Comparison of ENCODE assay signal across 9 cellular contexts in the genomic region with DNA sequence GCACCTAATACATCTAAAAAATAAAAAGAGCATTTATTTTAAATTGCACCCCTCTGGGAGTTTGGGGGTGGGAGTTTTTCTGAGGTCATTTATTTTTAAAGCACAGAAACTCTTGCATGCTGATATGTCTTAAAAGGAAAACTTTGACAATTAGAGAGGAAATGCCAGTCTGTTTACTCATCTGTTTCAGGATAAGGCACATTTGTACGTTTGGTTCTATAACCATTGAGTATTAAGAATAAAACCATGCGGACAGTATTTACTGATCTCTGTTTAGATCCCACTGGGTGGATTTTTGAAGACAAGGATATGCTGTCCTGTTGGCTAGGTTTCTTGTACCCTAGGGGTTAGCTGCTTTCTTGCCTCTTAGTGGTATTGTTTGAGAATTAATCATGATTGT.
A peak's percentile ranks its signal among the peaks of the same experiment; 100 is the strongest.
DNase-seq lines count a peak whose midpoint lies in the region; TF ChIP-seq lines count a peak whose summit lies in the region.
"Had no signal": no experiment of that assay in that cellular context is flagged by ENCODE, and none has a peak within 500 bp of the region (broad histone marks: within the 10 kb centered on the region; RNA-seq: fewer than 3 reads in every experiment).

No MANE protein-coding gene starts in this region.

- POLR2A ChIA-PET in activated CD4-positive, alpha-beta memory T cell treated with anti-CD3 and anti-CD28 coated beads, Interleukin-2, amount 10 ng/mL, durations not matched to agents 7 days and 5 days (lab: Charles Lee) = no interaction called here
- POLR2A ChIA-PET in activated CD4-positive, alpha-beta memory T cell treated with anti-CD3 and anti-CD28 coated beads for 36 hours (lab: Charles Lee) = no interaction called here
- POLR2A ChIA-PET in Caco-2 (lab: Charles Lee) = no interaction called here

- H3K4me1 ChIP-seq in thymus (ENCODE audit: control insufficient read depth, insufficient read depth, low read length) (peaks cover 47% of the 10 kb centered on the region), Caco-2 (peaks cover 7% of the 10 kb centered on the region; the same call in 1 of the 2 replicates), testis (peaks cover 29% of the 10 kb centered on the region)

- no peaks in the 10 kb centered on the region for H3K27me3 ChIP-seq in thymus (ENCODE audit: control insufficient read depth, insufficient read depth)
- no peaks in the 10 kb centered on the region for H3K27me3 ChIP-seq in Caco-2 (replicated peaks; ENCODE audit: control insufficient read depth, insufficient read depth, low read length)
- no peaks in the 10 kb centered on the region for H3K27me3 ChIP-seq in testis

- H3K27ac ChIP-seq in thymus (ENCODE audit: low read depth) (peak overlapping the region; percentile 75), testis (peak overlapping the region in 1 of 2 donors; percentile 70)

- CTCF ChIA-PET in activated CD4-positive, alpha-beta memory T cell treated with anti-CD3 and anti-CD28 coated beads, Interleukin-2, amount 10 ng/mL, durations not matched to agents 7 days and 5 days (lab: Charles Lee) = interaction anchor here (0.7 to 1.5 kb wide), 2 partner anchors 28 to 294 kb away, joined by 4 to 5 read pairs; no protein-coding TSS in a partner anchor
- CTCF ChIA-PET in activated CD4-positive, alpha-beta memory T cell treated with anti-CD3 and anti-CD28 coated beads for 36 hours (lab: Charles Lee) = interaction anchor here (1.2 kb wide), 1 partner anchor 27 kb away, joined by 3 read pairs; no protein-coding TSS in a partner anchor
- CTCF ChIA-PET in Caco-2 (lab: Charles Lee) = interaction anchor here (1.2 kb wide), 1 partner anchor 55 kb away, joined by 3 read pairs; no protein-coding TSS in a partner anchor

- BruUV-seq in Caco-2 (replicated peaks; lab: Mats Ljungman, UMichigan) = no TSS peak

- WGBS in thymus = 60% methylated on average over 2 of the region's 2 CpGs
- WGBS in testis, 2 donors = 20 to 45% methylated on average over 2 of the region's 2 CpGs

- peaks cover 1% of the 10 kb centered on the region for H3K36me3 Mint-ChIP-seq in activated CD4-positive, alpha-beta memory T cell treated with anti-CD3 and anti-CD28 coated beads, Interleukin-2, amount 10 ng/mL, durations not matched to agents 7 days and 5 days (ENCODE audit: low read depth)
- peaks cover 2% of the 10 kb centered on the region for H3K36me3 Mint-ChIP-seq in activated CD4-positive, alpha-beta memory T cell treated with anti-CD3 and anti-CD28 coated beads for 36 hours
- H3K36me3 Mint-ChIP-seq in immature natural killer cell (peaks cover 2 to 5% (median 4%) of the 10 kb centered on the region in 3 donors), Caco-2 (ENCODE audit: insufficient read depth, unreplicated experiment) (peaks cover 28% of the 10 kb centered on the region)

- DNase-seq in activated CD4-positive, alpha-beta memory T cell treated with anti-CD3 and anti-CD28 coated beads, Interleukin-2, amount 10 ng/mL, durations not matched to agents 7 days and 5 days = no peak
- DNase-seq in activated CD4-positive, alpha-beta memory T cell treated with anti-CD3 and anti-CD28 coated beads for 36 hours = no peak
- DNase-seq in amniotic stem cell (lab: John Stamatoyannopoulos, UW) = peak; percentile 62
- no peak for DNase-seq in immature natural killer cell
- no peak for DNase-seq in Caco-2
- DNase-seq in cerebellar nuclear complex (lab: John Stamatoyannopoulos, UW) = no peak
- no peak for DNase-seq in testis
- DNase-seq: activated T-cell treated with anti-CD3 and anti-CD28 coated beads, Interleukin-2, amount 50 U/mL, for 48 hours had no signal

- no peak overlapping the region for H3K4me3 Mint-ChIP-seq in activated CD4-positive, alpha-beta memory T cell treated with anti-CD3 and anti-CD28 coated beads, Interleukin-2, amount 10 ng/mL, durations not matched to agents 7 days and 5 days
- no peak overlapping the region for H3K4me3 Mint-ChIP-seq in activated CD4-positive, alpha-beta memory T cell treated with anti-CD3 and anti-CD28 coated beads for 36 hours
- H3K4me3 Mint-ChIP-seq in immature natural killer cell = peak overlapping the region in 3 of 5 donors; percentile 33 to 55 (median 53)
- no peak overlapping the region for H3K4me3 Mint-ChIP-seq in Caco-2 (ENCODE audit: unreplicated experiment)

- TF ChIP-seq CTCF in Caco-2 (IDR thresholded peaks at IDR 0.05; ENCODE audit: insufficient read depth in 1 of 2, low read depth in 1 of 2, low read length in 1 of 2, severe bottlenecking in 1 of 2, unreplicated experiment in 1 of 2) = no peak
- TF ChIP-seq CTCF in testis (IDR thresholded peaks at IDR 0.05) = no peak

- intact Hi-C loops in activated CD4-positive, alpha-beta memory T cell treated with anti-CD3 and anti-CD28 coated beads for 36 hours (cut with micrococcal nuclease) = loop anchor here (10.0 kb wide), 1 partner anchor 117 kb away; no protein-coding TSS in a partner anchor
- intact Hi-C loops in Caco-2 (cut with micrococcal nuclease; ENCODE audit: unreplicated experiment) (no loop called here), testis (cut with DNase I; ENCODE audit: low total_unique reads) (no loop called here)

- H3K4me3 ChIP-seq in thymus (ENCODE audit: low read length) = no peak overlapping the region
- no peak overlapping the region for H3K4me3 ChIP-seq in Caco-2 (ENCODE audit: low read depth, low read length)
- H3K4me3 ChIP-seq in testis = no peak overlapping the region

- H3K9me3 Mint-ChIP-seq in activated CD4-positive, alpha-beta memory T cell treated with anti-CD3 and anti-CD28 coated beads, Interleukin-2, amount 10 ng/mL, durations not matched to agents 7 days and 5 days = peaks cover 8% of the 10 kb centered on the region
- peaks cover 8% of the 10 kb centered on the region for H3K9me3 Mint-ChIP-seq in activated CD4-positive, alpha-beta memory T cell treated with anti-CD3 and anti-CD28 coated beads for 36 hours
- H3K9me3 Mint-ChIP-seq in immature natural killer cell (peaks cover 4 to 9% (median 7%) of the 10 kb centered on the region in 6 donors), Caco-2 (ENCODE audit: unreplicated experiment) (peaks cover 11% of the 10 kb centered on the region)

- H3K4me1 Mint-ChIP-seq in activated CD4-positive, alpha-beta memory T cell treated with anti-CD3 and anti-CD28 coated beads, Interleukin-2, amount 10 ng/mL, durations not matched to agents 7 days and 5 days = peaks cover 30% of the 10 kb centered on the region
- H3K4me1 Mint-ChIP-seq in activated CD4-positive, alpha-beta memory T cell treated with anti-CD3 and anti-CD28 coated beads for 36 hours (ENCODE audit: low read depth) = peaks cover 32% of the 10 kb centered on the region
- peaks cover 38 to 55% of the 10 kb centered on the region in 2 donors for H3K4me1 Mint-ChIP-seq in immature natural killer cell
- H3K4me1 Mint-ChIP-seq in Caco-2 (ENCODE audit: low read depth, unreplicated experiment) = peaks cover 22% of the 10 kb centered on the region

- H3K9me3 ChIP-seq in thymus (ENCODE audit: control insufficient read depth) (no peaks in the 10 kb centered on the region), Caco-2 (no peaks in the 10 kb centered on the region; the same call in 1 of the 2 replicates), testis (no peaks in the 10 kb centered on the region)

- H3K27ac Mint-ChIP-seq in activated CD4-positive, alpha-beta memory T cell treated with anti-CD3 and anti-CD28 coated beads, Interleukin-2, amount 10 ng/mL, durations not matched to agents 7 days and 5 days = peak overlapping the region; percentile 4
- H3K27ac Mint-ChIP-seq in activated CD4-positive, alpha-beta memory T cell treated with anti-CD3 and anti-CD28 coated beads for 36 hours = no peak overlapping the region
- H3K27ac Mint-ChIP-seq in immature natural killer cell = peak overlapping the region in 2 of 6 donors; percentile 5 to 32
- H3K27ac Mint-ChIP-seq in Caco-2 (ENCODE audit: unreplicated experiment) = no peak overlapping the region

- TF ChIP-seq POLR2A in testis (IDR thresholded peaks at IDR 0.05) = no peak

- H3K36me3 ChIP-seq in thymus (ENCODE audit: control insufficient read depth, insufficient read depth) (no peaks in the 10 kb centered on the region), Caco-2 (ENCODE audit: control insufficient read depth, insufficient read depth, low read length) (0 out of 2 replicates have a peak, but pooled peaks cover 1% of the 10 kb centered on the region), testis (ENCODE audit: low read depth, missing control alignments) (no peaks in the 10 kb centered on the region)

- no peaks in the 10 kb centered on the region for H3K27me3 Mint-ChIP-seq in activated CD4-positive, alpha-beta memory T cell treated with anti-CD3 and anti-CD28 coated beads, Interleukin-2, amount 10 ng/mL, durations not matched to agents 7 days and 5 days
- H3K27me3 Mint-ChIP-seq in activated CD4-positive, alpha-beta memory T cell treated with anti-CD3 and anti-CD28 coated beads for 36 hours = peaks cover 4% of the 10 kb centered on the region
- peaks cover 0 to 3% (median 3%) of the 10 kb centered on the region in 3 donors for H3K27me3 Mint-ChIP-seq in immature natural killer cell (ENCODE audit: low read depth in 3 of 3)
- H3K27me3 Mint-ChIP-seq in Caco-2 (ENCODE audit: insufficient read depth, unreplicated experiment) = no peaks in the 10 kb centered on the region

Comparison
In these comparisons a context has a peak if more than half of its experiments do, and no peak if none do; other contexts are left out.
1. H3K4me3 Mint-ChIP-seq: peak in immature natural killer cell (3 of 5); none in activated CD4-positive, alpha-beta memory T cell treated with anti-CD3 and anti-CD28 coated beads, Interleukin-2, amount 10 ng/mL, durations not matched to agents 7 days and 5 days (single experiment), activated CD4-positive, alpha-beta memory T cell treated with anti-CD3 and anti-CD28 coated beads for 36 hours (single experiment) and Caco-2 (single experiment).